In genomic region chr22:27961680-27962079, GRCh38 we compare ENCODE assay signal across 1 cellular context.
TF ChIP-seq lines count a peak whose summit lies in the region.

No MANE protein-coding gene starts in this region.

TF ChIP-seq in HepG2, 621 proteins besides CTCF, POLR2A, EP300 and RAD21 (continued from another document):
- no peak for TF ChIP-seq STAT6 (CRISPR knock-in tag; IDR thresholded peaks at IDR 0.05; ENCODE audit: borderline replicate concordance)
- peak; percentile 48; the same call in 1 of the 2 replicates for TF ChIP-seq MAFF (IDR thresholded peaks at IDR 0.05; ENCODE audit: low read depth, low read length)
- peak; percentile 55 to 85 for TF ChIP-seq MAFK (conservative IDR thresholded peaks at IDR 0.05 in 1 of 2, IDR thresholded peaks at IDR 0.05 in 1 of 2; ENCODE audit: low read length in 2 of 2)
- TF ChIP-seq BRCA1 (CRISPR knock-in tag; IDR thresholded peaks at IDR 0.05): no peak
TF ChIP-seq in HepG2: peak in this region for 2.
